Comparison of ENCODE assay signal across 11 cellular contexts in the genomic region with DNA sequence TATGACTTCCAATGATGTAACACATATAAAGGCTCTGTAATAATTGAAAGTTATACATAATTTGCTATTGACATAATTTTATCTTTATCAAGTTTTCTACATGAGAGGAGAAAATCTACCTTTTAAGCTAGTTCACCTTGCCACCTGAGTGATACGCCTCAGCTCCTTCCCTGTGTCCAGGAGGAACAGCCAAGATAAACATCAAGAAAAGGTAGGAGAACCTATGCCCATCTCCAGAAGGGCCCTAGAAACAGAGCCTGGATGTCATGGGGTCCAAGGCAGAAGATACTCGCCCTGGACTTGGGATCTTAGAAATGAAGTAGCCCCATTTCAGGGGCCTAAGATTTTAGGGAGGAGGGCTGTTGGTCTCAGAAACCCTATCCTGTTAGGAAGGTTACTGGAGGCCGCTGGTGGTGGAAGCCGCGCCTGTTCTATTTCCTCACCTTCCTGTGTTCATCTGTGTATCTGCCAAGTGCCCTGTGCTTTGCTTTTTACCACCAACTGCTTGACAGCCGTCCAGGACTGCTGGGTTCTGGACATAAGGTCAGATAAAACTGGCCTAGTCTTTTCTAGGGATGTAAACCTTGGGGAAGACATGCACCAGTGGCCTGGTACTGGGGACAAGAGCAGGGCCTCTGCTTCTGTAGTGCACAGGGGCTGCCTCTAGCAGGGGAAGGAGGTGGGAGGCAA.
DNase-seq lines count a peak whose midpoint lies in the region; ATAC-seq and TF ChIP-seq lines count a peak whose summit lies in the region.
"Had no signal": no experiment of that assay in that cellular context is flagged by ENCODE, and none has a peak within 500 bp of the region (broad histone marks: within the 10 kb centered on the region; RNA-seq: fewer than 3 reads in every experiment).

No MANE protein-coding gene starts in this region.

- ATAC-seq in left cardiac atrium (peak; percentile 86 to 91), HG02763 (IDR thresholded peaks at IDR 0.05; ENCODE audit: unreplicated experiment) (no peak)
- ATAC-seq in naive thymus-derived CD8-positive, alpha-beta T cell, result no peak

- H3K36me3 ChIP-seq in prostate gland (no peaks in the 10 kb centered on the region), ovary (no peaks in the 10 kb centered on the region)

- H3K27me3 ChIP-seq in prostate gland (replicated peaks; ENCODE audit: insufficient read depth) (no peaks in the 10 kb centered on the region), ovary (no peaks in the 10 kb centered on the region)

- TF ChIP-seq POLR2A in prostate gland (IDR thresholded peaks at IDR 0.05), result no peak
- TF ChIP-seq POLR2A in ovary (IDR thresholded peaks at IDR 0.05), result no peak

- H3K27ac ChIP-seq in C4-2B (peak overlapping the region; percentile 76), prostate gland (peak overlapping the region; percentile 30 to 46), ovary (no peak overlapping the region)

- WGBS in prostate gland, result 39% methylated on average over 6 of the region's 6 CpGs
- WGBS in ovary, 3 donors, result 85 to 90% (median 86%) methylated on average over 6 of the region's 6 CpGs

- H3K27ac Mint-ChIP-seq in naive thymus-derived CD8-positive, alpha-beta T cell, result peak overlapping the region in 3 of 10 donors; percentile 9 to 49 (median 14)
- H3K27ac Mint-ChIP-seq: dendritic cell treated with granulocyte-macrophage colony-stimulating factor and Interleukin-4, amounts not matched to agents 40 ng/mL and 50 ng/mL, for 4 days had no signal

- H3K4me1 ChIP-seq in prostate gland (replicated peaks) (peaks cover 21% of the 10 kb centered on the region), ovary (ENCODE audit: insufficient read depth) (peaks cover 17% of the 10 kb centered on the region)

- no peak for TF ChIP-seq EP300 in ovary (IDR thresholded peaks at IDR 0.05)

- intact Hi-C loops in left cardiac atrium (cut with DNase I) (loop anchor here in 1 of 2 donors (10.0 kb wide), 1 partner anchor 171 kb away; no protein-coding TSS in a partner anchor), prostate gland (cut with DNase I) (loop anchor here (2.0 to 10.0 kb wide), 3 partner anchors 62 to 269 kb away; no protein-coding TSS in a partner anchor), ovary (cut with DNase I) (no loop called here)

- no peak for TF ChIP-seq CTCF in C4-2B (conservative IDR thresholded peaks at IDR 0.05)
- TF ChIP-seq CTCF in astrocyte of the spinal cord (IDR thresholded peaks at IDR 0.05; ENCODE audit: low read depth, low read length), result no peak
- no peak for TF ChIP-seq CTCF in prostate gland (IDR thresholded peaks at IDR 0.05)
- TF ChIP-seq CTCF in ovary (IDR thresholded peaks at IDR 0.05), result no peak

- no peak overlapping the region for H3K4me3 Mint-ChIP-seq in naive thymus-derived CD8-positive, alpha-beta T cell
- H3K4me3 Mint-ChIP-seq: dendritic cell treated with granulocyte-macrophage colony-stimulating factor and Interleukin-4, amounts not matched to agents 40 ng/mL and 50 ng/mL, for 4 days had no signal

- H3K9me3 Mint-ChIP-seq in naive thymus-derived CD8-positive, alpha-beta T cell, result no peaks in the 10 kb centered on the region
- H3K9me3 Mint-ChIP-seq: dendritic cell treated with granulocyte-macrophage colony-stimulating factor and Interleukin-4, amounts not matched to agents 40 ng/mL and 50 ng/mL, for 4 days had no signal

- POLR2A ChIA-PET in naive thymus-derived CD8-positive, alpha-beta T cell (lab: Charles Lee), result no interaction called here

- H3K4me3 ChIP-seq in astrocyte of the spinal cord (ENCODE audit: low read depth, low read length), result no peak overlapping the region
- H3K4me3 ChIP-seq in prostate gland, result no peak overlapping the region
- H3K4me3 ChIP-seq in ovary, result no peak overlapping the region

- in situ Hi-C loops in astrocyte of the spinal cord (cut with HindIII; ENCODE audit: low sequenced_read_pairs), result no loop called here

- DNase-seq in astrocyte of the spinal cord (ENCODE audit: low read depth, low spot score) (peak; percentile 31), left cardiac atrium (peak; percentile 78), prostate gland (ENCODE audit: low spot score) (peak; percentile 62), SIG-M5 (lab: John Stamatoyannopoulos, UW) (no peak), ovary (no peak)
- DNase-seq in naive thymus-derived CD8-positive, alpha-beta T cell, result no peak
- DNase-seq: activated T-cell treated with anti-CD3 and anti-CD28 coated beads, Interleukin-2, amount 50 U/mL, for 1 hour; NCI-H1105 had no signal

- H3K4me1 Mint-ChIP-seq in naive thymus-derived CD8-positive, alpha-beta T cell, result peaks cover 35 to 82% (median 68%) of the 10 kb centered on the region in 4 donors

- no peaks in the 10 kb centered on the region for H3K27me3 Mint-ChIP-seq in naive thymus-derived CD8-positive, alpha-beta T cell
- H3K27me3 Mint-ChIP-seq: dendritic cell treated with granulocyte-macrophage colony-stimulating factor and Interleukin-4, amounts not matched to agents 40 ng/mL and 50 ng/mL, for 4 days had no signal

- peaks cover 0 to 3% (median 2%) of the 10 kb centered on the region in 3 donors for H3K36me3 Mint-ChIP-seq in naive thymus-derived CD8-positive, alpha-beta T cell

- H3K9me3 ChIP-seq in prostate gland (no peaks in the 10 kb centered on the region), ovary (no peaks in the 10 kb centered on the region)

Comparison
In these comparisons a context has a peak if more than half of its experiments do, and no peak if none do; other contexts are left out.
1. H3K27ac ChIP-seq: peak in C4-2B (single experiment) and prostate gland (2 of 2); none in ovary (0 of 2).
2. DNase-seq: peak in astrocyte of the spinal cord (single experiment), left cardiac atrium (single experiment) and prostate gland (single experiment); none in SIG-M5 (single experiment), ovary (0 of 5) and naive thymus-derived CD8-positive, alpha-beta T cell (0 of 10).
3. ATAC-seq: peak in left cardiac atrium (2 of 2); none in HG02763 (single experiment) and naive thymus-derived CD8-positive, alpha-beta T cell (0 of 2).